ENCODE assay signal across 19 cellular contexts in genomic region chr4:111662496-111662895, GRCh38.
"Had no signal": no experiment of that assay in that cellular context is flagged by ENCODE, and none has a peak within 500 bp of the region (broad histone marks: within the 10 kb centered on the region; RNA-seq: fewer than 3 reads in every experiment).

No MANE protein-coding gene starts in this region.

- H3K36me3 Mint-ChIP-seq: mesothelial cell of epicardium; naive B cell; natural killer cell; stimulated activated effector memory CD8-positive, alpha-beta T cell treated with anti-CD3 and anti-CD28 coated beads, Interleukin-12 subunit alpha, Interleukin-12 subunit beta, amount 100 ng/mL, for 72 hours had no signal

- H3K27ac Mint-ChIP-seq: mesothelial cell of epicardium; naive B cell; natural killer cell; nephron progenitor cell; progenitor cell of endocrine pancreas; stimulated activated effector memory CD8-positive, alpha-beta T cell treated with anti-CD3 and anti-CD28 coated beads, Interleukin-12 subunit alpha, Interleukin-12 subunit beta, amount 100 ng/mL, for 72 hours had no signal

- ATAC-seq: natural killer cell; sciatic nerve; stimulated activated effector memory CD8-positive, alpha-beta T cell treated with anti-CD3 and anti-CD28 coated beads, Interleukin-12 subunit alpha, Interleukin-12 subunit beta, amount 100 ng/mL, for 72 hours; upper lobe of right lung had no signal

- DNase-seq: islet precursor cell; left ventricle myocardium inferior; mesendoderm; naive B cell; natural killer cell; nephron progenitor cell; ovary; stimulated activated CD4-positive, alpha-beta T cell treated with anti-CD3 and anti-CD28 coated beads, Interleukin-12 subunit alpha, Interleukin-12 subunit beta, amount 100 ng/mL, for 4 hours; stimulated activated CD4-positive, alpha-beta T cell treated with anti-CD3 and anti-CD28 coated beads, Interleukin-15, amount 100 ng/mL, for 24 hours; stimulated activated CD4-positive, alpha-beta T cell treated with anti-CD3 and anti-CD28 coated beads, Interleukin-4, amount 100 ng/mL, for 24 hours; stimulated activated naive CD4-positive, alpha-beta T cell; tibial artery; trophoblast cell; upper lobe of right lung; uterus had no signal

- H3K4me3 Mint-ChIP-seq: mesothelial cell of epicardium; naive B cell; natural killer cell; nephron progenitor cell; stimulated activated effector memory CD8-positive, alpha-beta T cell treated with anti-CD3 and anti-CD28 coated beads, Interleukin-12 subunit alpha, Interleukin-12 subunit beta, amount 100 ng/mL, for 72 hours had no signal

- H3K4me1 Mint-ChIP-seq: natural killer cell; stimulated activated effector memory CD8-positive, alpha-beta T cell treated with anti-CD3 and anti-CD28 coated beads, Interleukin-12 subunit alpha, Interleukin-12 subunit beta, amount 100 ng/mL, for 72 hours had no signal

- H3K27me3 Mint-ChIP-seq: naive B cell, progenitor cell of endocrine pancreas had no signal
